Comparison of ENCODE assay signal across 9 cellular contexts in genomic region chr6:15504040-15504491, GRCh38.
DNase-seq lines count a peak whose midpoint lies in the region; ATAC-seq and TF ChIP-seq lines count a peak whose summit lies in the region.
"Had no signal": no experiment of that assay in that cellular context is flagged by ENCODE, and none has a peak within 500 bp of the region (broad histone marks: within the 10 kb centered on the region; RNA-seq: fewer than 3 reads in every experiment).

No MANE protein-coding gene starts in this region.

- H3K27me3 Mint-ChIP-seq in WTC11 (ENCODE audit: low read depth), result no peaks in the 10 kb centered on the region
- H3K27me3 Mint-ChIP-seq in T-helper 2 cell treated with Interferon-gamma antibody and Interleukin-4, amounts not matched to agents 5 μg/mL and 100 μg/mL, for 36 hours (ENCODE audit: low read depth), result no peaks in the 10 kb centered on the region
- H3K27me3 Mint-ChIP-seq: stimulated activated naive B cell treated with anti-CD40 and anti-IgM and Interleukin-4, amounts not matched to agents 10 μg/mL and 1 μg/mL and 100 μg/mL, for 72 hours had no signal

- intact Hi-C loops in heart right ventricle (cut with DNase I) (loop anchor here in 6 of 10 donors (2.0 to 10.0 kb wide), 7 partner anchors 111 to 1379 kb away; partner anchors contain the start of gene JARID2 (in 2 of the 6)), posterior vena cava (cut with DNase I) (loop anchor here in 1 of 2 donors (10.0 kb wide), 1 partner anchor 101 kb away; no protein-coding TSS in a partner anchor)

- peak overlapping the region; percentile 94 for H3K27ac Mint-ChIP-seq in WTC11
- no peak overlapping the region for H3K27ac Mint-ChIP-seq in T-helper 2 cell treated with Interferon-gamma antibody and Interleukin-4, amounts not matched to agents 5 μg/mL and 100 μg/mL, for 36 hours

- no peak for ATAC-seq in WTC11
- ATAC-seq in heart right ventricle, result peak; percentile 51 to 77 (median 66)
- ATAC-seq: stimulated activated naive B cell treated with anti-CD40 and anti-IgM and Interleukin-4, amounts not matched to agents 10 μg/mL and 1 μg/mL and 100 μg/mL, for 72 hours had no signal

- DNase-seq in WTC11 (ENCODE audit: low spot score), result no peak
- peak; percentile 47 to 57 for DNase-seq in heart right ventricle
- DNase-seq in posterior vena cava (ENCODE audit: low spot score), result peak; percentile 87
- DNase-seq in stimulated activated CD4-positive, alpha-beta T cell treated with anti-CD3 and anti-CD28 coated beads, Interleukin-12 subunit alpha, Interleukin-12 subunit beta, amount 100 ng/mL, for 4 hours, result no peak
- DNase-seq in hepatic stellate cell (ENCODE audit: low spot score), result no peak
- no peak for DNase-seq in T-helper 2 cell treated with Interferon-gamma antibody and Interleukin-4, amounts not matched to agents 5 μg/mL and 100 μg/mL, for 36 hours (ENCODE audit: low spot score)
- no peak for DNase-seq in NCI-H2081 (lab: John Stamatoyannopoulos, UW)
- DNase-seq: stimulated activated naive B cell treated with anti-CD40 and anti-IgM and Interleukin-4, amounts not matched to agents 10 μg/mL and 1 μg/mL and 100 μg/mL, for 72 hours had no signal

- CTCF ChIA-PET in WTC11 (lab: Charles Lee), result no interaction called here

- peaks cover 15 to 64% (median 51%) of the 10 kb centered on the region in 9 donors for H3K4me1 ChIP-seq in heart right ventricle

- H3K4me3 Mint-ChIP-seq in WTC11, result no peak overlapping the region
- H3K4me3 Mint-ChIP-seq in T-helper 2 cell treated with Interferon-gamma antibody and Interleukin-4, amounts not matched to agents 5 μg/mL and 100 μg/mL, for 36 hours, result no peak overlapping the region
- H3K4me3 Mint-ChIP-seq: stimulated activated naive B cell treated with anti-CD40 and anti-IgM and Interleukin-4, amounts not matched to agents 10 μg/mL and 1 μg/mL and 100 μg/mL, for 72 hours had no signal

- peak overlapping the region in 7 of 10 donors; percentile 6 to 42 (median 35) for H3K4me3 ChIP-seq in heart right ventricle

- H3K27ac ChIP-seq in C4-2B, result peak overlapping the region; percentile 42
- H3K27ac ChIP-seq in heart right ventricle, result peak overlapping the region; percentile 46 to 88 (median 78)

- H3K9me3 ChIP-seq in heart right ventricle, result no peaks in the 10 kb centered on the region

- H3K27me3 ChIP-seq in heart right ventricle, result no peaks in the 10 kb centered on the region

- no peaks in the 10 kb centered on the region for H3K9me3 Mint-ChIP-seq in WTC11
- H3K9me3 Mint-ChIP-seq in T-helper 2 cell treated with Interferon-gamma antibody and Interleukin-4, amounts not matched to agents 5 μg/mL and 100 μg/mL, for 36 hours, result no peaks in the 10 kb centered on the region
- H3K9me3 Mint-ChIP-seq: stimulated activated naive B cell treated with anti-CD40 and anti-IgM and Interleukin-4, amounts not matched to agents 10 μg/mL and 1 μg/mL and 100 μg/mL, for 72 hours had no signal

- no peak for TF ChIP-seq CTCF in C4-2B (conservative IDR thresholded peaks at IDR 0.05)
- TF ChIP-seq CTCF in WTC11 (IDR thresholded peaks at IDR 0.05), result no peak
- TF ChIP-seq CTCF in heart right ventricle (IDR thresholded peaks at IDR 0.05), result peak in 7 of 9 donors; percentile 9 to 41 (median 31)

- H3K36me3 Mint-ChIP-seq in WTC11, result peaks cover 95% of the 10 kb centered on the region
- peaks cover 39% of the 10 kb centered on the region for H3K36me3 Mint-ChIP-seq in T-helper 2 cell treated with Interferon-gamma antibody and Interleukin-4, amounts not matched to agents 5 μg/mL and 100 μg/mL, for 36 hours (ENCODE audit: low read depth)

- WGBS in heart right ventricle, 2 donors, result 32 to 33% methylated on average over 12 of the region's 12 CpGs

- H3K36me3 ChIP-seq in heart right ventricle, result peaks cover 0 to 76% (median 0%) of the 10 kb centered on the region in 9 donors

- peaks cover 60% of the 10 kb centered on the region for H3K4me1 Mint-ChIP-seq in WTC11
- peaks cover 3% of the 10 kb centered on the region for H3K4me1 Mint-ChIP-seq in T-helper 2 cell treated with Interferon-gamma antibody and Interleukin-4, amounts not matched to agents 5 μg/mL and 100 μg/mL, for 36 hours (ENCODE audit: low read depth)

- POLR2A ChIA-PET in WTC11 (lab: Charles Lee), result no interaction called here

TF ChIP-seq in WTC11, 78 proteins besides CTCF, POLR2A, EP300 and RAD21 (continues in another document):
- no peak for TF ChIP-seq ZNF138 (CRISPR knock-in tag; conservative IDR thresholded peaks at IDR 0.05)
- no peak for TF ChIP-seq ZNF232 (CRISPR knock-in tag; IDR thresholded peaks at IDR 0.05)
- TF ChIP-seq, protein P1, sequence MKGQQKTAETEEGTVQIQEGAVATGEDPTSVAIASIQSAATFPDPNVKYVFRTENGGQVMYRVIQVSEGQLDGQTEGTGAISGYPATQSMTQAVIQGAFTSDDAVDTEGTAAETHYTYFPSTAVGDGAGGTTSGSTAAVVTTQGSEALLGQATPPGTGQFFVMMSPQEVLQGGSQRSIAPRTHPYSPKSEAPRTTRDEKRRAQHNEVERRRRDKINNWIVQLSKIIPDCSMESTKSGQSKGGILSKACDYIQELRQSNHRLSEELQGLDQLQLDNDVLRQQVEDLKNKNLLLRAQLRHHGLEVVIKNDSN (CRISPR knock-in tag; IDR thresholded peaks at IDR 0.05), result no peak
- no peak for TF ChIP-seq KAT7 (CRISPR knock-in tag; IDR thresholded peaks at IDR 0.05; ENCODE audit: borderline replicate concordance)
- TF ChIP-seq, protein P2, sequence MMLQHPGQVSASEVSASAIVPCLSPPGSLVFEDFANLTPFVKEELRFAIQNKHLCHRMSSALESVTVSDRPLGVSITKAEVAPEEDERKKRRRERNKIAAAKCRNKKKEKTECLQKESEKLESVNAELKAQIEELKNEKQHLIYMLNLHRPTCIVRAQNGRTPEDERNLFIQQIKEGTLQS (CRISPR knock-in tag; conservative IDR thresholded peaks at IDR 0.05), result no peak
- TF ChIP-seq ZNF317 (CRISPR knock-in tag; IDR thresholded peaks at IDR 0.05; ENCODE audit: borderline replicate concordance, low read depth), result no peak
- no peak for TF ChIP-seq FOXK1 (CRISPR knock-in tag; IDR thresholded peaks at IDR 0.05)
- no peak for TF ChIP-seq PRDM15 (CRISPR knock-in tag; IDR thresholded peaks at IDR 0.05)
- no peak for TF ChIP-seq STAT6 (CRISPR knock-in tag; conservative IDR thresholded peaks at IDR 0.05; ENCODE audit: low read depth)
- TF ChIP-seq JUN (CRISPR knock-in tag; IDR thresholded peaks at IDR 0.05), result no peak
- TF ChIP-seq, protein P3, sequence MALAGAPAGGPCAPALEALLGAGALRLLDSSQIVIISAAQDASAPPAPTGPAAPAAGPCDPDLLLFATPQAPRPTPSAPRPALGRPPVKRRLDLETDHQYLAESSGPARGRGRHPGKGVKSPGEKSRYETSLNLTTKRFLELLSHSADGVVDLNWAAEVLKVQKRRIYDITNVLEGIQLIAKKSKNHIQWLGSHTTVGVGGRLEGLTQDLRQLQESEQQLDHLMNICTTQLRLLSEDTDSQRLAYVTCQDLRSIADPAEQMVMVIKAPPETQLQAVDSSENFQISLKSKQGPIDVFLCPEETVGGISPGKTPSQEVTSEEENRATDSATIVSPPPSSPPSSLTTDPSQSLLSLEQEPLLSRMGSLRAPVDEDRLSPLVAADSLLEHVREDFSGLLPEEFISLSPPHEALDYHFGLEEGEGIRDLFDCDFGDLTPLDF (CRISPR knock-in tag; IDR thresholded peaks at IDR 0.05), result no peak

Comparison
In these comparisons a context has a peak if more than half of its experiments do, and no peak if none do; other contexts are left out.
1. CTCF ChIP-seq: peak in heart right ventricle (7 of 9); none in C4-2B (single experiment) and WTC11 (single experiment).
2. DNase-seq: peak in heart right ventricle (2 of 2) and posterior vena cava (single experiment); none in WTC11 (single experiment), stimulated activated CD4-positive, alpha-beta T cell treated with anti-CD3 and anti-CD28 coated beads, Interleukin-12 subunit alpha, Interleukin-12 subunit beta, amount 100 ng/mL, for 4 hours (single experiment), hepatic stellate cell (single experiment), T-helper 2 cell treated with Interferon-gamma antibody and Interleukin-4, amounts not matched to agents 5 μg/mL and 100 μg/mL, for 36 hours (single experiment) and NCI-H2081 (0 of 2).